ENCODE assay signal across 1 cellular context in genomic region chr9:122263699-122264349, GRCh38.
TF ChIP-seq lines count a peak whose summit lies in the region.

No MANE protein-coding gene starts in this region.

TF ChIP-seq in HCT116, 20 proteins besides CTCF, POLR2A, EP300 and RAD21 (continued from another document):
- TF ChIP-seq ZBTB33 (IDR thresholded peaks at IDR 0.05; ENCODE audit: extremely low read depth, insufficient replicate concordance, low read length) (no peak), SP1 (IDR thresholded peaks at IDR 0.05; ENCODE audit: low read depth) (no peak), EGR1 (IDR thresholded peaks at IDR 0.05; ENCODE audit: low read depth) (no peak), EZH2phosphoT487 (IDR thresholded peaks at IDR 0.05; ENCODE audit: borderline replicate concordance) (no peak)
